22 cellular contexts compared by ENCODE assay signal in the genomic region with DNA sequence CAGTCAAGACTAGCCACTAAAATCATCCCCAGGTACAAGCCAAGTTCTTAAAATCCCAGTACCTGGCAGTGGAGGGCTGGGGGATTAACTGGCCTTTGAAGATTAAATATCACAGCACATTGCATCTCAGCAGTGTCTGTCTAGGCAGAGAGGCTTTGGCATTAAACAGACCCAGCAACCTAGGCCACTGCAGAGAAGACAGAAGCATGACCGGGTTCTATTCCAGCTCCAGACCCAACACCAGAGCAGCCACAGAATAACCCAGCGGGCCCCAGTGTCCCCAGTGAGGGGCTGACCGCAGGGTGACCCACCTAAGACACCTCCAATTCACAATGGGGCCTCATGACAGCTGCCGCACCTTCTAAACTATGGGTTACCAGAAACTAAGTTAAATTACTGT.
"Had no signal": no experiment of that assay in that cellular context is flagged by ENCODE, and none has a peak within 500 bp of the region (broad histone marks: within the 10 kb centered on the region; RNA-seq: fewer than 3 reads in every experiment).

No MANE protein-coding gene starts in this region.

- H3K4me1 Mint-ChIP-seq: activated CD8-positive, alpha-beta memory T cell treated with anti-CD3 and anti-CD28 coated beads, Interleukin-2, amount 10 ng/mL, durations not matched to agents 7 days and 5 days; activated naive CD4-positive, alpha-beta T cell treated with anti-CD3 and anti-CD28 coated beads, Interleukin-2, amount 10 ng/mL, durations not matched to agents 7 days and 5 days; activated naive CD8-positive, alpha-beta T cell treated with anti-CD3 and anti-CD28 coated beads for 36 hours had no signal

- ATAC-seq: activated CD8-positive, alpha-beta memory T cell treated with anti-CD3 and anti-CD28 coated beads, Interleukin-2, amount 10 ng/mL, durations not matched to agents 7 days and 5 days; activated T-cell treated with anti-CD3 and anti-CD28 coated beads, Interleukin-2, amount 50 U/mL, for 4 hours had no signal

- H3K4me3 ChIP-seq: SK-N-MC had no signal

- H3K36me3 ChIP-seq: brain microvascular endothelial cell had no signal

- DNase-seq: activated CD4-positive, alpha-beta T cell treated with anti-CD3 and anti-CD28 coated beads for 48 hours; activated CD4-positive, alpha-beta T cell treated with anti-CD3 and anti-CD28 coated beads, Interleukin-2, amount 50 U/mL, for 4 hours; activated CD4-positive, CD25-positive, alpha-beta regulatory T cell treated with anti-CD3 and anti-CD28 coated beads, Interleukin-2, amount 50 U/mL, for 72 hours; activated CD8-positive, alpha-beta memory T cell treated with anti-CD3 and anti-CD28 coated beads, Interleukin-2, amount 10 ng/mL, durations not matched to agents 7 days and 5 days; activated gamma-delta T cell treated with Interleukin-2 at 50 U/mL for 16 hours; activated naive CD4-positive, alpha-beta T cell treated with anti-CD3 and anti-CD28 coated beads, Interleukin-2, amount 10 ng/mL, durations not matched to agents 7 days and 5 days; activated naive CD8-positive, alpha-beta T cell treated with anti-CD3 and anti-CD28 coated beads for 36 hours; activated T-cell treated with anti-CD3 and anti-CD28 coated beads, Interleukin-2, amount 50 U/mL, for 4 hours; brain microvascular endothelial cell; caudate nucleus; MM.1S; NCI-H1105; NCI-H1436; NCI-H187; NCI-H2081; NCI-H2227 treated with DMSO at 0.1 percent for 48 hours; NCI-H446 treated with DMSO at 0.1 percent for 48 hours; NCI-H524 treated with DMSO at 0.1 percent for 48 hours; NCI-H748 treated with DMSO at 0.1 percent for 48 hours; T-helper 1 cell had no signal

- H3K9me3 Mint-ChIP-seq: activated naive CD4-positive, alpha-beta T cell treated with anti-CD3 and anti-CD28 coated beads, Interleukin-2, amount 10 ng/mL, durations not matched to agents 7 days and 5 days; activated naive CD8-positive, alpha-beta T cell treated with anti-CD3 and anti-CD28 coated beads for 36 hours; activated T-cell treated with anti-CD3 and anti-CD28 coated beads, Interleukin-2, amount 50 U/mL, for 4 hours had no signal

- H3K27me3 ChIP-seq: brain microvascular endothelial cell had no signal

- H3K27ac Mint-ChIP-seq: activated CD8-positive, alpha-beta memory T cell treated with anti-CD3 and anti-CD28 coated beads, Interleukin-2, amount 10 ng/mL, durations not matched to agents 7 days and 5 days; activated naive CD4-positive, alpha-beta T cell treated with anti-CD3 and anti-CD28 coated beads, Interleukin-2, amount 10 ng/mL, durations not matched to agents 7 days and 5 days; activated naive CD8-positive, alpha-beta T cell treated with anti-CD3 and anti-CD28 coated beads for 36 hours had no signal

- H3K27ac ChIP-seq: brain microvascular endothelial cell, SK-N-MC, VCaP had no signal

- H3K4me3 Mint-ChIP-seq: activated CD8-positive, alpha-beta memory T cell treated with anti-CD3 and anti-CD28 coated beads, Interleukin-2, amount 10 ng/mL, durations not matched to agents 7 days and 5 days; activated naive CD4-positive, alpha-beta T cell treated with anti-CD3 and anti-CD28 coated beads, Interleukin-2, amount 10 ng/mL, durations not matched to agents 7 days and 5 days; activated naive CD8-positive, alpha-beta T cell treated with anti-CD3 and anti-CD28 coated beads for 36 hours; activated T-cell treated with anti-CD3 and anti-CD28 coated beads, Interleukin-2, amount 50 U/mL, for 4 hours had no signal

- H3K36me3 Mint-ChIP-seq: activated CD8-positive, alpha-beta memory T cell treated with anti-CD3 and anti-CD28 coated beads, Interleukin-2, amount 10 ng/mL, durations not matched to agents 7 days and 5 days; activated naive CD4-positive, alpha-beta T cell treated with anti-CD3 and anti-CD28 coated beads, Interleukin-2, amount 10 ng/mL, durations not matched to agents 7 days and 5 days; activated naive CD8-positive, alpha-beta T cell treated with anti-CD3 and anti-CD28 coated beads for 36 hours had no signal
